In the genomic region with DNA sequence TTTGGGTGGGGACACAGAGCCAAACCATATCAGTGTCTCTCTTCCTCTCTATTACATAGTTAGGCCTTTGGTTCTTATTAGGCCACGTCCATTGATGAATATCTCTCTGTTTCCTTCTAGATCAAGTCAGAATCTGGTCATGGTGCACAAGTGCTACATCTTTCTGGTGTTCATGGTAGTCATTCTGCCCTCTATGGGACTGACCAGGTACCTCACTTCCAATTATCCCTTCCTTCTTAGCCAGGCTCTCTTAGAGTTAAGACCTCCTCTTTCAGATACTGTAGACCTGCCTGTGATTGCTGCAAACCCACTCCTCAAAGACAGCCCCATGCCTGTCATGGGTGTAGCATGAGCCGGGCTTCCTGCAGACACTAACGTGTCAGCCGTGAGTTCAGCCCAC, we compare ENCODE assay signal across 1 cellular context.
TF ChIP-seq lines count a peak whose summit lies in the region.

No MANE protein-coding gene starts in this region.

TF ChIP-seq in HepG2, 621 proteins besides CTCF, POLR2A, EP300 and RAD21:
- TF ChIP-seq, protein P1, sequence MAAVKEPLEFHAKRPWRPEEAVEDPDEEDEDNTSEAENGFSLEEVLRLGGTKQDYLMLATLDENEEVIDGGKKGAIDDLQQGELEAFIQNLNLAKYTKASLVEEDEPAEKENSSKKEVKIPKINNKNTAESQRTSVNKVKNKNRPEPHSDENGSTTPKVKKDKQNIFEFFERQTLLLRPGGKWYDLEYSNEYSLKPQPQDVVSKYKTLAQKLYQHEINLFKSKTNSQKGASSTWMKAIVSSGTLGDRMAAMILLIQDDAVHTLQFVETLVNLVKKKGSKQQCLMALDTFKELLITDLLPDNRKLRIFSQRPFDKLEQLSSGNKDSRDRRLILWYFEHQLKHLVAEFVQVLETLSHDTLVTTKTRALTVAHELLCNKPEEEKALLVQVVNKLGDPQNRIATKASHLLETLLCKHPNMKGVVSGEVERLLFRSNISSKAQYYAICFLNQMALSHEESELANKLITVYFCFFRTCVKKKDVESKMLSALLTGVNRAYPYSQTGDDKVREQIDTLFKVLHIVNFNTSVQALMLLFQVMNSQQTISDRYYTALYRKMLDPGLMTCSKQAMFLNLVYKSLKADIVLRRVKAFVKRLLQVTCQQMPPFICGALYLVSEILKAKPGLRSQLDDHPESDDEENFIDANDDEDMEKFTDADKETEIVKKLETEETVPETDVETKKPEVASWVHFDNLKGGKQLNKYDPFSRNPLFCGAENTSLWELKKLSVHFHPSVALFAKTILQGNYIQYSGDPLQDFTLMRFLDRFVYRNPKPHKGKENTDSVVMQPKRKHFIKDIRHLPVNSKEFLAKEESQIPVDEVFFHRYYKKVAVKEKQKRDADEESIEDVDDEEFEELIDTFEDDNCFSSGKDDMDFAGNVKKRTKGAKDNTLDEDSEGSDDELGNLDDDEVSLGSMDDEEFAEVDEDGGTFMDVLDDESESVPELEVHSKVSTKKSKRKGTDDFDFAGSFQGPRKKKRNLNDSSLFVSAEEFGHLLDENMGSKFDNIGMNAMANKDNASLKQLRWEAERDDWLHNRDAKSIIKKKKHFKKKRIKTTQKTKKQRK (IDR thresholded peaks at IDR 0.05; ENCODE audit: low read length) = no peak
- TF ChIP-seq ZNF10 (CRISPR knock-in tag; IDR thresholded peaks at IDR 0.05; ENCODE audit: borderline replicate concordance, low read depth) (no peak), ZBTB7B (CRISPR knock-in tag; IDR thresholded peaks at IDR 0.05) (no peak), HMGA1 (CRISPR knock-in tag; conservative IDR thresholded peaks at IDR 0.05) (no peak)
